10 cellular contexts compared by ENCODE assay signal in genomic region chr1:172883387-172883791, GRCh38.
DNase-seq lines count a peak whose midpoint lies in the region; ATAC-seq and TF ChIP-seq lines count a peak whose summit lies in the region.
"Had no signal": no experiment of that assay in that cellular context is flagged by ENCODE, and none has a peak within 500 bp of the region (broad histone marks: within the 10 kb centered on the region; RNA-seq: fewer than 3 reads in every experiment).

No MANE protein-coding gene starts in this region.

- H3K79me1 ChIP-seq in mesenchymal stem cell (replicated peaks; ENCODE audit: low read length, poor library complexity, severe bottlenecking) = no peaks in the 10 kb centered on the region

- intact Hi-C loops in HCT116 (cut with micrococcal nuclease) = no loop called here

- H3F3A ChIP-seq in Loucy (ENCODE audit: low read depth) = no peaks in the 10 kb centered on the region

- H3K14ac ChIP-seq in mesenchymal stem cell (ENCODE audit: low read length in 2 of 2) = no peak overlapping the region

- H3K4me2 ChIP-seq in HCT116 (ENCODE audit: low read length) (no peak overlapping the region), Loucy (ENCODE audit: low read depth, low read length, poor library complexity, severe bottlenecking) (peak overlapping the region; percentile 40), mesenchymal stem cell (ENCODE audit: low read length, poor library complexity, severe bottlenecking) (no peak overlapping the region)

- TF ChIP-seq POLR2A in HCT116 (IDR thresholded peaks at IDR 0.05; ENCODE audit: borderline replicate concordance, extremely low read depth, insufficient read depth, insufficient read length) = no peak

- H3K9me2 ChIP-seq in HCT116 (ENCODE audit: insufficient read depth) = no peaks in the 10 kb centered on the region
- H3K9me2 ChIP-seq in Loucy (replicated peaks; ENCODE audit: low read depth, low read length) = no peaks in the 10 kb centered on the region

- H2BK15ac ChIP-seq in mesenchymal stem cell (ENCODE audit: low read depth, poor library complexity, severe bottlenecking) = no peak overlapping the region

- H3K9me3 ChIP-seq in HCT116 (ENCODE audit: control insufficient read depth in 1 of 2, insufficient read depth in 1 of 2, low read depth in 1 of 2, low read length in 2 of 2) (peaks cover 4 to 7% of the 10 kb centered on the region in 2 experiments; a peak in 1 of 4 replicates), Loucy (ENCODE audit: insufficient read depth, low read depth, low read length) (no peaks in the 10 kb centered on the region), mesenchymal stem cell (ENCODE audit: control insufficient read depth, low read length) (peaks cover 4% of the 10 kb centered on the region)
- H3K9me3 ChIP-seq: gastrocnemius medialis had no signal

- no peak overlapping the region for H3K23ac ChIP-seq in mesenchymal stem cell (ENCODE audit: low read length in 2 of 2)

- no peak overlapping the region for H2BK120ac ChIP-seq in mesenchymal stem cell (ENCODE audit: low read depth, low read length)

- POLR2A ChIA-PET in HCT116 (lab: Charles Lee) = no interaction called here

- no peak overlapping the region for H2BK5ac ChIP-seq in mesenchymal stem cell (ENCODE audit: low read depth, low read length, poor library complexity, severe bottlenecking)

- no peak overlapping the region for H3K4ac ChIP-seq in mesenchymal stem cell (ENCODE audit: low read depth in 1 of 2, low read length in 2 of 2)

- H3K79me2 ChIP-seq in HCT116 (ENCODE audit: insufficient read depth, low read length) (peaks cover 31% of the 10 kb centered on the region; the same call in 1 of the 2 replicates), Loucy (ENCODE audit: insufficient read depth, low read length) (no peaks in the 10 kb centered on the region)

- H2BK12ac ChIP-seq in mesenchymal stem cell (ENCODE audit: low read length in 2 of 2) = no peak overlapping the region

- H3K27ac ChIP-seq in HCT116 (ENCODE audit: low read depth, low read length) (peak overlapping the region; percentile 97), mesenchymal stem cell (ENCODE audit: low read length, poor library complexity, severe bottlenecking) (no peak overlapping the region)
- H3K27ac ChIP-seq: gastrocnemius medialis had no signal

- H3K27me3 ChIP-seq in HCT116 (ENCODE audit: insufficient read depth, low read length) (no peaks in the 10 kb centered on the region), Loucy (ENCODE audit: insufficient read depth, low read length, poor library complexity, severe bottlenecking) (no peaks in the 10 kb centered on the region), mesenchymal stem cell (ENCODE audit: control insufficient read depth in 1 of 2, insufficient read depth in 1 of 2, low read length in 2 of 2) (no peaks in the 10 kb centered on the region)
- H3K27me3 ChIP-seq: gastrocnemius medialis had no signal

- H4K91ac ChIP-seq in mesenchymal stem cell (ENCODE audit: low read length) = peak overlapping the region; percentile 4

- H3K9ac ChIP-seq in HCT116 (ENCODE audit: low read length) (no peak overlapping the region), Loucy (ENCODE audit: low read depth, low read length, poor library complexity, severe bottlenecking) (no peak overlapping the region), mesenchymal stem cell (ENCODE audit: low read length) (no peak overlapping the region)

- H3K4me3 ChIP-seq in HCT116 (replicated peaks in 1 of 2; ENCODE audit: low read depth in 1 of 2, low read length in 2 of 2) (no peak overlapping the region), Loucy (ENCODE audit: low read length, poor library complexity, severe bottlenecking) (peak overlapping the region; percentile 2), mesenchymal stem cell (ENCODE audit: insufficient read depth in 1 of 2, low read depth in 1 of 2, low read length in 2 of 2) (no peak overlapping the region)
- H3K4me3 ChIP-seq: gastrocnemius medialis had no signal

- DNase-seq in HCT116 (ENCODE audit: low read depth, low spot score) (no peak), mesenchymal stem cell (no peak), GM20000 (ENCODE audit: low spot score) (no peak), kidney tubule cell (ENCODE audit: low spot score) (no peak), NCI-H146 (lab: John Stamatoyannopoulos, UW) (no peak)
- DNase-seq: activated CD4-positive, alpha-beta T cell treated with anti-CD3 and anti-CD28 coated beads, Interleukin-2, amount 50 U/mL, for 1 hour; gastrocnemius medialis had no signal

- H3K18ac ChIP-seq in mesenchymal stem cell (ENCODE audit: low read depth in 1 of 2, low read length in 2 of 2) = no peak overlapping the region

- H4K20me1 ChIP-seq in HCT116 (ENCODE audit: insufficient read depth) (no peaks in the 10 kb centered on the region), Loucy (ENCODE audit: insufficient read depth, low read length, poor library complexity, severe bottlenecking) (no peaks in the 10 kb centered on the region)

- WGBS in mesenchymal stem cell = 88% methylated on average over 2 of the region's 3 CpGs

- peak overlapping the region; percentile 5 for H4K8ac ChIP-seq in mesenchymal stem cell (ENCODE audit: low read length)

- no peak overlapping the region for H2AK5ac ChIP-seq in mesenchymal stem cell (ENCODE audit: low read length, severe bottlenecking)

- ATAC-seq in GM18517 (IDR thresholded peaks at IDR 0.05; ENCODE audit: unreplicated experiment) = peak; percentile 48
- no peak for ATAC-seq in HCT116
- ATAC-seq in HG03196 (IDR thresholded peaks at IDR 0.05; ENCODE audit: unreplicated experiment) = no peak
- ATAC-seq: gastrocnemius medialis had no signal

- CTCF ChIA-PET in HCT116 (lab: Charles Lee) = no interaction called here

- H3K36me3 ChIP-seq in HCT116 (ENCODE audit: control insufficient read depth in 1 of 2, insufficient read depth in 2 of 2, low read length in 2 of 2) = peaks cover 0 to 56% of the 10 kb centered on the region in 2 experiments; a peak in 2 of 4 replicates
- H3K36me3 ChIP-seq in Loucy (ENCODE audit: insufficient read depth, low read length) = no peaks in the 10 kb centered on the region
- no peaks in the 10 kb centered on the region for H3K36me3 ChIP-seq in mesenchymal stem cell (ENCODE audit: control insufficient read depth in 1 of 2, insufficient read depth in 2 of 2, low read depth in 1 of 2, low read length in 2 of 2)
- H3K36me3 ChIP-seq: gastrocnemius medialis had no signal

- H2AFZ ChIP-seq in HCT116 (ENCODE audit: low read depth, low read length, poor library complexity, severe bottlenecking) = no peak overlapping the region
- no peak overlapping the region for H2AFZ ChIP-seq in Loucy (ENCODE audit: low read length)
- no peak overlapping the region for H2AFZ ChIP-seq in mesenchymal stem cell (ENCODE audit: low read depth, low read length)

- RAD21 ChIA-PET in HCT116 (lab: Charles Lee; ENCODE audit: low non-redundant PET in 1 of 2, low total read pairs in 2 of 2, uncharacterized antibody in 2 of 2, unreplicated experiment in 2 of 2) = no interaction called here

- no peak for TF ChIP-seq CTCF in HCT116 (IDR thresholded peaks at IDR 0.05 in 2 of 3, conservative IDR thresholded peaks at IDR 0.05 in 1 of 3; ENCODE audit: borderline replicate concordance in 1 of 3, insufficient read depth in 1 of 3, low read depth in 2 of 3, low read length in 2 of 3)
- TF ChIP-seq CTCF in Loucy (conservative IDR thresholded peaks at IDR 0.05; ENCODE audit: low read length) = no peak
- no peak for TF ChIP-seq CTCF in GM20000 (IDR thresholded peaks at IDR 0.05; ENCODE audit: extremely low read depth, missing control alignments)

- no TSS peak for BruUV-seq in HCT116 (replicated peaks; lab: Mats Ljungman, UMichigan)

- H3K4me1 ChIP-seq in HCT116 (ENCODE audit: control insufficient read depth in 1 of 2, insufficient read depth in 2 of 2, low read length in 2 of 2) (peaks cover 43 to 64% of the 10 kb centered on the region in 2 experiments), Loucy (ENCODE audit: insufficient read depth, low read length, poor library complexity, severe bottlenecking) (peaks cover 25% of the 10 kb centered on the region), mesenchymal stem cell (ENCODE audit: control insufficient read depth, insufficient read depth, low read depth, low read length) (no peaks in the 10 kb centered on the region)

- no peak for TF ChIP-seq RAD21 in HCT116 (IDR thresholded peaks at IDR 0.05; ENCODE audit: low read depth)

TF ChIP-seq in HCT116, 20 proteins besides CTCF, POLR2A, EP300 and RAD21 (continues in another document):
- TF ChIP-seq SP1 (IDR thresholded peaks at IDR 0.05; ENCODE audit: low read depth) (no peak), TCF7L2 (IDR thresholded peaks at IDR 0.05; ENCODE audit: borderline replicate concordance, extremely low read depth, insufficient read depth, insufficient read length) (no peak), CEBPB (IDR thresholded peaks at IDR 0.05; ENCODE audit: low read depth) (no peak), FOSL1 (IDR thresholded peaks at IDR 0.05; ENCODE audit: low read depth) (no peak), SRF (IDR thresholded peaks at IDR 0.05; ENCODE audit: low read depth) (no peak), EGR1 (IDR thresholded peaks at IDR 0.05; ENCODE audit: low read depth) (no peak), ELF1 (IDR thresholded peaks at IDR 0.05; ENCODE audit: borderline replicate concordance, low read depth) (no peak), EZH2phosphoT487 (IDR thresholded peaks at IDR 0.05; ENCODE audit: borderline replicate concordance) (no peak), ZNF274 (IDR thresholded peaks at IDR 0.05; ENCODE audit: low read depth, low read length) (no peak)
- TF ChIP-seq, protein P1, sequence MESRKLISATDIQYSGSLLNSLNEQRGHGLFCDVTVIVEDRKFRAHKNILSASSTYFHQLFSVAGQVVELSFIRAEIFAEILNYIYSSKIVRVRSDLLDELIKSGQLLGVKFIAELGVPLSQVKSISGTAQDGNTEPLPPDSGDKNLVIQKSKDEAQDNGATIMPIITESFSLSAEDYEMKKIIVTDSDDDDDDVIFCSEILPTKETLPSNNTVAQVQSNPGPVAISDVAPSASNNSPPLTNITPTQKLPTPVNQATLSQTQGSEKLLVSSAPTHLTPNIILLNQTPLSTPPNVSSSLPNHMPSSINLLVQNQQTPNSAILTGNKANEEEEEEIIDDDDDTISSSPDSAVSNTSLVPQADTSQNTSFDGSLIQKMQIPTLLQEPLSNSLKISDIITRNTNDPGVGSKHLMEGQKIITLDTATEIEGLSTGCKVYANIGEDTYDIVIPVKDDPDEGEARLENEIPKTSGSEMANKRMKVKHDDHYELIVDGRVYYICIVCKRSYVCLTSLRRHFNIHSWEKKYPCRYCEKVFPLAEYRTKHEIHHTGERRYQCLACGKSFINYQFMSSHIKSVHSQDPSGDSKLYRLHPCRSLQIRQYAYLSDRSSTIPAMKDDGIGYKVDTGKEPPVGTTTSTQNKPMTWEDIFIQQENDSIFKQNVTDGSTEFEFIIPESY (IDR thresholded peaks at IDR 0.05; ENCODE audit: extremely low read depth, insufficient replicate concordance, low read length) = no peak
